Comparison of ENCODE assay signal across 19 cellular contexts in the genomic region with DNA sequence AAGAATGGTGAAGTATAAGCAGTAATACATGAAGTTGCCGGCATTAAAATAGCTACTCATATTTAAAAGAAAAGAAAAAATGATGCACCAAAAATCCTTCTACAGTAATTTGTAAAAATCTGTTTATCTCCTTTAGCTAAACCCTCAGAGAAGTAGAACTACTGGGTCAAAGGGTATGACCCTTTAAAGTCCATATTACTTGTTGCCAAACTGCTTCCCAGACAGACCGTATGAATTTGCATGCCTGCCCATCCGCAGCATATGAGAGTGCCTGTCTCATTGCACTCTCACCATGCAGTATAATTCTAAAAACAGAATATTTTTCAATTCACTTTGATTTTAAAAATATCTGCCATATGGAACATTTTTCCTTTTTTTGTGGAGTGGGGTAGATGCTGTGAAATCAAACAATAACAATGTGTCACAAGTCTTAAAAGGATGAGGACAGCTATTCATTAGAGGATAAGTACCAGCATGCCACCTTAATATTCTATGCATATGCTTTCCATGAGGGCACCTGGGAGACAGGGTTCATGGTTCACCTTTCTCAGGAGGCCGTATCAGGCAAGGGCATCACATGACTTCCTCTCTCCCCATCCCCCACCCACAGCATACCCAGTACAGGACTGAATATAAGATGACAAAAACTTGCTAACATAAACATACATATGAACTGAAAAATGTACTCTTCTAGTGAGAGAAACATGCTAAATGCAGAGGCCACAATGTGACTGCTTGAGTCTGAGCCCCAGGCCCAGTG. TPM values are rescaled to one million over a fixed set of nuclear protein-coding genes. Genes with fewer than 3 reads are reported as not detected.
A peak's percentile ranks its signal among the peaks of the same experiment; 100 is the strongest.
DNase-seq lines count a peak whose midpoint lies in the region; ATAC-seq and TF ChIP-seq lines count a peak whose summit lies in the region.
"Had no signal": no experiment of that assay in that cellular context is flagged by ENCODE, and none has a peak within 500 bp of the region (broad histone marks: within the 10 kb centered on the region; RNA-seq: fewer than 3 reads in every experiment).

No MANE protein-coding gene starts in this region.

- H3K9me3 Mint-ChIP-seq in osteocyte (ENCODE audit: unreplicated experiment), result no peaks in the 10 kb centered on the region

- peak overlapping the region; percentile 27 for H3K27ac Mint-ChIP-seq in osteocyte (ENCODE audit: unreplicated experiment)

- intact Hi-C loops in head of caudate nucleus (cut with DNase I), result no loop called here

- no peak overlapping the region for H3K9ac ChIP-seq in OCI-LY1 (ENCODE audit: low read length)

- peak overlapping the region; percentile 83 for H3K27ac ChIP-seq in OCI-LY1 (ENCODE audit: low read depth, low read length, poor library complexity, severe bottlenecking)
- H3K27ac ChIP-seq: A549, psoas muscle had no signal

- no peaks in the 10 kb centered on the region for H3K9me2 ChIP-seq in OCI-LY1 (ENCODE audit: low read depth, low read length)

- no peaks in the 10 kb centered on the region for H3K9me3 ChIP-seq in OCI-LY1 (ENCODE audit: low read length)
- H3K9me3 ChIP-seq: A549, psoas muscle had no signal

- H3K36me3 Mint-ChIP-seq in osteocyte (ENCODE audit: unreplicated experiment), result peaks cover 7% of the 10 kb centered on the region

- H3K4me3 ChIP-seq in OCI-LY1 (ENCODE audit: low read depth, low read length, poor library complexity, severe bottlenecking), result no peak overlapping the region
- H3K4me3 ChIP-seq: A549, psoas muscle had no signal

- DNase-seq in activated CD4-positive, alpha-beta T cell treated with anti-CD3 and anti-CD28 coated beads for 48 hours, result peak; percentile 4
- no peak for DNase-seq in activated CD4-positive, alpha-beta T cell treated with anti-CD3 and anti-CD28 coated beads, Interleukin-2, amount 50 U/mL, for 48 hours
- peak; percentile 6 for DNase-seq in central memory CD4-positive, alpha-beta T cell
- DNase-seq in osteocyte (ENCODE audit: extremely low spot score, unreplicated experiment), result no peak
- DNase-seq in head of caudate nucleus, result no peak
- no peak for DNase-seq in NCI-H2171 (lab: John Stamatoyannopoulos, UW)
- DNase-seq: activated T-cell treated with anti-CD3 and anti-CD28 coated beads for 4 hours, amniotic stem cell, cortex of kidney, Kasumi-1, NCI-H1436 treated with DMSO at 0.1 percent for 48 hours, NCI-H446 treated with DMSO at 0.1 percent for 48 hours, psoas muscle had no signal

- peaks cover 25% of the 10 kb centered on the region for H3K36me3 ChIP-seq in OCI-LY1 (ENCODE audit: insufficient read depth, low read length)

- peaks cover 26% of the 10 kb centered on the region for H3K4me1 ChIP-seq in OCI-LY1 (ENCODE audit: insufficient read depth, low read length, severe bottlenecking)
- H3K4me1 ChIP-seq: A549, psoas muscle had no signal

- no peaks in the 10 kb centered on the region for H3K27me3 ChIP-seq in OCI-LY1 (ENCODE audit: insufficient read depth, low read length)

- ATAC-seq in HG03097 (IDR thresholded peaks at IDR 0.05; ENCODE audit: low FRiP score, unreplicated experiment), result no peak
- ATAC-seq: A549, Panc1, psoas muscle had no signal

- no peaks in the 10 kb centered on the region for H3K79me2 ChIP-seq in OCI-LY1 (ENCODE audit: insufficient read depth, low read length)

- no peaks in the 10 kb centered on the region for H3K27me3 Mint-ChIP-seq in osteocyte (ENCODE audit: unreplicated experiment)

- TF ChIP-seq CTCF in OCI-LY1 (IDR thresholded peaks at IDR 0.05; ENCODE audit: low read length) (no peak), osteocyte (IDR thresholded peaks at IDR 0.05) (no peak)

- H2AFZ ChIP-seq in OCI-LY1 (ENCODE audit: low read length), result no peak overlapping the region

- no peaks in the 10 kb centered on the region for H3F3A ChIP-seq in OCI-LY1 (ENCODE audit: insufficient read depth, low read length)

- H3K4me2 ChIP-seq in OCI-LY1 (ENCODE audit: low read length), result peak overlapping the region; percentile 9; the same call in 1 of the 2 replicates
- H3K4me2 ChIP-seq: A549 had no signal

- no peaks in the 10 kb centered on the region for H4K20me1 ChIP-seq in OCI-LY1 (ENCODE audit: insufficient read depth, low read length)

- peaks cover 7% of the 10 kb centered on the region for H3K4me1 Mint-ChIP-seq in osteocyte (ENCODE audit: unreplicated experiment)

- no peak overlapping the region for H3K4me3 Mint-ChIP-seq in osteocyte (ENCODE audit: unreplicated experiment)

RNA-seq across cellular contexts. Expression of a gene that starts 17.8 kb away (rescaled TPM):
- total RNA-seq in osteocyte, result 29.3 and 32.2 TPM in 2 replicates

RNA-seq across cellular contexts. Expression of a gene that starts 46.2 kb away (rescaled TPM):
- total RNA-seq in osteocyte, result not detected in 2 replicates
- total RNA-seq: G401, kidney epithelial cell had no signal

Comparison
In these comparisons a context has a peak if more than half of its experiments do, and no peak if none do; other contexts are left out.
1. DNase-seq: peak in activated CD4-positive, alpha-beta T cell treated with anti-CD3 and anti-CD28 coated beads for 48 hours (single experiment) and central memory CD4-positive, alpha-beta T cell (single experiment); none in activated CD4-positive, alpha-beta T cell treated with anti-CD3 and anti-CD28 coated beads, Interleukin-2, amount 50 U/mL, for 48 hours (0 of 2), osteocyte (single experiment), head of caudate nucleus (0 of 42) and NCI-H2171 (single experiment).